In the genomic region with DNA sequence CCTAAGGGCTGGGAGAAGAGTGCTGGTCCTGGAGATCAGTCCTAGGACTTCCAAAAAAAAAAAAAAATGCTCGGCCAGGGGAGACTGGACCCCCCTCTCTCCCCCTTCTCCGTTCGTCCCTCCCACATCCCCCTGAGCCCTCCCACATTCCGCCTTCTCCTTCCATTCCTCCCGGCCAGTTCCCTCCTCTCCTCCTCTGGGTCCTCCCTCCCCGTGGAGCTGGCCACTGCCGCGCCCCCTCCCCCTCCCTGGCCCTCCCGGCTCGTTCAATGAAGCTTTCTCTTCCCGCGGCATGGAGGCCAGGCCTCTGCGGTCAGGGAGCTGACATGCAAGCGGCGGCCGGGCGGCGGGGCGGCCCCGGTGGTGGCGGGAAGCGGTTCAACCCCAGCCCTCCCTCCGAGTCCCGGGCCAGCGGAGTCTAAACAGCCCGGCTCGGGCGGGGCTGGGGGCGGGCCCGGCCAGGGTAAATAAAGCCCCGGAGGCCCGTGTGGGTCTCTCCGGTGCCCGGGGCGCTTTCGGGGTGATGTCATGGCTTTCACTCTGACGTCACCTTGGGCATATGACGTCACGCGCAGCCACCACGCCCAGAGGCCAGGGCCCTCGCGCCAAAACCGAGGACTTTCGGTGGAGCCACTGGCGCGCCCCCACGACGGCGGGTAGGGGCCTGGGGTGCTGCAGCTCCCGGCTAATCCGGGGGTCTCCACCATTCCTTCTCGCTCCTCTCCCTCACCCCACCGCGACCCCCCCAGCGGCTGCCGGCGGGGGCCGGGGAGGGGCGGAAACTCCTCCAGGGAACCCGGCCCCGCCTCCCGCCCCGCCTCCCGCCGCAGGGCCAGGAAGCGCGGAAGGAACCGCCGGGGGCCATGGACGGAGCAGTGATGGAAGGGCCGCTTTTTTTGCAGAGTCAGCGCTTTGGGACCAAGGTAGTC, we compare ENCODE assay signal across 8 cellular contexts. TPM values are rescaled to one million over a fixed set of nuclear protein-coding genes. Genes with fewer than 3 reads are reported as not detected.
A peak's percentile ranks its signal among the peaks of the same experiment; 100 is the strongest.
DNase-seq lines count a peak whose midpoint lies in the region; ATAC-seq and TF ChIP-seq lines count a peak whose summit lies in the region.

Gene DOK1 (plus strand): TSS at position 829 of the 929 bp plus-strand sequence. CDS start 35 bp downstream, at position 864.
A gene with protein sequence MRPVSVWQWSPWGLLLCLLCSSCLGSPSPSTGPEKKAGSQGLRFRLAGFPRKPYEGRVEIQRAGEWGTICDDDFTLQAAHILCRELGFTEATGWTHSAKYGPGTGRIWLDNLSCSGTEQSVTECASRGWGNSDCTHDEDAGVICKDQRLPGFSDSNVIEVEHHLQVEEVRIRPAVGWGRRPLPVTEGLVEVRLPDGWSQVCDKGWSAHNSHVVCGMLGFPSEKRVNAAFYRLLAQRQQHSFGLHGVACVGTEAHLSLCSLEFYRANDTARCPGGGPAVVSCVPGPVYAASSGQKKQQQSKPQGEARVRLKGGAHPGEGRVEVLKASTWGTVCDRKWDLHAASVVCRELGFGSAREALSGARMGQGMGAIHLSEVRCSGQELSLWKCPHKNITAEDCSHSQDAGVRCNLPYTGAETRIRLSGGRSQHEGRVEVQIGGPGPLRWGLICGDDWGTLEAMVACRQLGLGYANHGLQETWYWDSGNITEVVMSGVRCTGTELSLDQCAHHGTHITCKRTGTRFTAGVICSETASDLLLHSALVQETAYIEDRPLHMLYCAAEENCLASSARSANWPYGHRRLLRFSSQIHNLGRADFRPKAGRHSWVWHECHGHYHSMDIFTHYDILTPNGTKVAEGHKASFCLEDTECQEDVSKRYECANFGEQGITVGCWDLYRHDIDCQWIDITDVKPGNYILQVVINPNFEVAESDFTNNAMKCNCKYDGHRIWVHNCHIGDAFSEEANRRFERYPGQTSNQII (minus strand): TSS at position 51 of the 929 bp plus-strand sequence. CDS start 1,308 bp downstream, outside the sequence.

- ATAC-seq in HG02938 (IDR thresholded peaks at IDR 0.05; ENCODE audit: unreplicated experiment) (peak; percentile 48), right lobe of liver (peak; percentile 83 to 89 (median 87))

- H3K4me1 Mint-ChIP-seq in dendritic cell treated with granulocyte-macrophage colony-stimulating factor and Interleukin-4, amounts not matched to agents 40 ng/mL and 50 ng/mL, for 4 days (ENCODE audit: low read depth): peaks cover 65% of the 10 kb centered on the region

- no peaks in the 10 kb centered on the region for H3K27me3 ChIP-seq in right lobe of liver

- no peaks in the 10 kb centered on the region for H3K9me3 ChIP-seq in right lobe of liver

- peak within 1 kb of the TSS; percentile 61 to 77 (median 63) for H3K27ac ChIP-seq in right lobe of liver

- peaks cover 0 to 3% (median 1%) of the 10 kb centered on the region in 4 donors for H3K4me1 ChIP-seq in right lobe of liver

- intact Hi-C loops in dendritic cell treated with granulocyte-macrophage colony-stimulating factor and Interleukin-4, amounts not matched to agents 40 ng/mL and 50 ng/mL, for 4 days (cut with micrococcal nuclease): loop anchor here (2.0 kb wide), 1 partner anchor 71 kb away; the partner anchor contains the start of genes CCDC142 and TTC31
- intact Hi-C loops in right lobe of liver (cut with DNase I): no loop called here

- peaks cover 78% of the 10 kb centered on the region for H3K36me3 Mint-ChIP-seq in dendritic cell treated with granulocyte-macrophage colony-stimulating factor and Interleukin-4, amounts not matched to agents 40 ng/mL and 50 ng/mL, for 4 days (ENCODE audit: low read depth)

- no peak for TF ChIP-seq POLR2A in right lobe of liver (IDR thresholded peaks at IDR 0.05)

- WGBS in right lobe of liver (ENCODE audit: insufficient coverage, low coverage, low lambda C conversion rate, missing lambda C conversion rate): 2% methylated on average over 26 of the region's 73 CpGs

- no peaks in the 10 kb centered on the region for H3K27me3 Mint-ChIP-seq in dendritic cell treated with granulocyte-macrophage colony-stimulating factor and Interleukin-4, amounts not matched to agents 40 ng/mL and 50 ng/mL, for 4 days

- DNase-seq in NCI-H524 (lab: John Stamatoyannopoulos, UW) (peak; percentile 16 to 46), NCI-H524 treated with DMSO at 0.1 percent for 48 hours (lab: John Stamatoyannopoulos, UW) (no peak), NCI-H446 (lab: John Stamatoyannopoulos, UW) (peak; percentile 48 to 72), right lobe of liver (peak; percentile 85 to 90 (median 89))
- DNase-seq in activated CD4-positive, alpha-beta T cell treated with anti-CD3 and anti-CD28 coated beads, Interleukin-2, amount 50 U/mL, for 24 hours (ENCODE audit: low read depth in 1 of 2, low spot score in 1 of 2): peak; percentile 71 to 74
- peak; percentile 74 to 87 for DNase-seq in stimulated activated CD4-positive, alpha-beta T cell treated with anti-CD3 and anti-CD28 coated beads, Interleukin-4, amount 100 ng/mL, for 4 hours

- peak within 1 kb of the TSS; percentile 97 for H3K4me3 Mint-ChIP-seq in dendritic cell treated with granulocyte-macrophage colony-stimulating factor and Interleukin-4, amounts not matched to agents 40 ng/mL and 50 ng/mL, for 4 days

- no peak for TF ChIP-seq CTCF in right lobe of liver (IDR thresholded peaks at IDR 0.05)

- peak within 1 kb of the TSS; percentile 95 for H3K27ac Mint-ChIP-seq in dendritic cell treated with granulocyte-macrophage colony-stimulating factor and Interleukin-4, amounts not matched to agents 40 ng/mL and 50 ng/mL, for 4 days

- H3K36me3 ChIP-seq in right lobe of liver: no peaks in the 10 kb centered on the region

- no peaks in the 10 kb centered on the region for H3K9me3 Mint-ChIP-seq in dendritic cell treated with granulocyte-macrophage colony-stimulating factor and Interleukin-4, amounts not matched to agents 40 ng/mL and 50 ng/mL, for 4 days

- H3K4me3 ChIP-seq in right lobe of liver: peak within 1 kb of the TSS; percentile 59 to 78 (median 68)

RNA-seq across cellular contexts. Expression of gene DOK1, which starts in this region (rescaled TPM):
- total RNA-seq in right lobe of liver: 1 to 10 TPM; 1.9 to 3.7 (median 3.2) TPM

RNA-seq across cellular contexts. Expression of the second gene that starts in this region (rescaled TPM):
- total RNA-seq in right lobe of liver: 1 to 10 TPM in 5 of 6 experiments, under 1 TPM in 1; 0.92 to 3.3 (median 1.8) TPM
